8 cellular contexts compared by ENCODE assay signal in the genomic region with DNA sequence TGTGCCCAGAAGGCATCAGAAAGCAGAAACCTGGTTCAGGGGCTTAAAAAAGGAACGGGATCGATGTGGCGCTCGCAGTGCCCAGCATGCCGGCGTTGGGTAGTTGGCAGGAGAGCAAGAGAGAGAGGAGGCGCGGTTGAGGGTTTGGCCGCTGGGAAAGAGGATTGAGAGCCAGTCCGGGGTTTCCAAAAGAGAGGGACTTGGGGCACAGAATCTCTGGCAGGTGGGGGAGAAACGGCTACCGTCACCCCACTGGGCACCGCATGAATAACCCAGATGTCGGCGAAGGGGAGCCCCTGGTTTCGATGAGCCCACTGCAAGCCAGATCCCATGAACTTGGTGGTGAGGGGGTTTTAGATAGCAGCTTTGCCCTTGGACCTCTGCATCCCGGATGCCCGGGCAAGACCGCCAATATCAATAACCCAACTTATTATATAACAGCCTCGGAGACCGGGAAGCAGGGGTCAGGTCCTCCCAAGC.
DNase-seq lines count a peak whose midpoint lies in the region; ATAC-seq and TF ChIP-seq lines count a peak whose summit lies in the region.

No MANE protein-coding gene starts in this region.

- H3K4me1 Mint-ChIP-seq in activated naive CD8-positive, alpha-beta T cell (ENCODE audit: low read depth): peaks cover 37% of the 10 kb centered on the region

- H3K4me1 ChIP-seq in skeletal muscle tissue (ENCODE audit: control insufficient read depth in 3 of 3, insufficient read depth in 3 of 3, low read length in 3 of 3): peaks cover 30 to 45% (median 43%) of the 10 kb centered on the region in 3 donors

- POLR2A ChIA-PET in AG04450 (lab: Yijun Ruan, JAX): interaction anchor here (0.7 to 2.1 kb wide), 3 partner anchors 81 to 350 kb away, joined by 3 to 19 read pairs (median 3); partner anchors contain the start of gene SSBP3

- no peaks in the 10 kb centered on the region for H3K36me3 ChIP-seq in H7 (replicated peaks; ENCODE audit: control insufficient read depth, insufficient read depth, low read length)
- no peaks in the 10 kb centered on the region for H3K36me3 ChIP-seq in skeletal muscle tissue (ENCODE audit: control insufficient read depth in 3 of 3, insufficient read depth in 3 of 3, low read length in 3 of 3)

- peak overlapping the region; percentile 75 to 91 (median 84) for H3K9ac ChIP-seq in skeletal muscle tissue (ENCODE audit: low read depth in 1 of 3, low read length in 3 of 3)

- H3K9me3 ChIP-seq in AG04450 (ENCODE audit: control insufficient read depth, insufficient read depth, low read length) (no peaks in the 10 kb centered on the region), skeletal muscle tissue (ENCODE audit: control insufficient read depth in 3 of 3, low read length in 3 of 3) (no peaks in the 10 kb centered on the region)

- H3K27me3 Mint-ChIP-seq in activated naive CD8-positive, alpha-beta T cell: no peaks in the 10 kb centered on the region

- H3K36me3 Mint-ChIP-seq in activated naive CD8-positive, alpha-beta T cell: no peaks in the 10 kb centered on the region

- H3K4me3 Mint-ChIP-seq in activated naive CD8-positive, alpha-beta T cell: peak overlapping the region; percentile 85

- H3K27ac Mint-ChIP-seq in activated naive CD8-positive, alpha-beta T cell: peak overlapping the region; percentile 55

- no peaks in the 10 kb centered on the region for H3K9me3 Mint-ChIP-seq in activated naive CD8-positive, alpha-beta T cell (ENCODE audit: low read depth)

- no peak for TF ChIP-seq CTCF in AG04450 (IDR thresholded peaks at IDR 0.05; ENCODE audit: low read depth, low read length)

- ATAC-seq in HG02623 (IDR thresholded peaks at IDR 0.05; ENCODE audit: unreplicated experiment): no peak

- H3K27me3 ChIP-seq in AG04450 (ENCODE audit: control insufficient read depth, insufficient read depth, low read length): no peaks in the 10 kb centered on the region
- H3K27me3 ChIP-seq in H7 (ENCODE audit: control insufficient read depth, insufficient read depth, low read length): peaks cover 11% of the 10 kb centered on the region
- H3K27me3 ChIP-seq in skeletal muscle tissue (ENCODE audit: control insufficient read depth in 3 of 3, insufficient read depth in 3 of 3, low read length in 3 of 3): no peaks in the 10 kb centered on the region

- H3K27ac ChIP-seq in AG04450 (ENCODE audit: low read depth, low read length) (peak overlapping the region; percentile 39), skeletal muscle tissue (ENCODE audit: low read depth, low read length) (peak overlapping the region; percentile 97)

- CTCF ChIA-PET in AG04450 (lab: Charles Lee): interaction anchor here (0.6 to 3.2 kb wide), 11 partner anchors 11 to 619 kb away, joined by 3 to 22 read pairs (median 4); partner anchors contain the start of gene ACOT11

- H3K4me3 ChIP-seq in AG04450 (ENCODE audit: low read depth, low read length) (peak overlapping the region; percentile 38), H7 (ENCODE audit: insufficient read depth, low read depth, low read length) (peak overlapping the region; percentile 28), skeletal muscle tissue (ENCODE audit: low read length in 3 of 3) (peak overlapping the region; percentile 61 to 80 (median 68))

- no peak for DNase-seq in AG04450 (ENCODE audit: low read depth, low spot score)
- peak; percentile 62 for DNase-seq in H7
- DNase-seq in hypothalamus (lab: John Stamatoyannopoulos, UW): peak in 39 of 51 donors; percentile 23 to 84 (median 51)
- no peak for DNase-seq in NCI-H2171 treated with DMSO at 0.1 percent for 48 hours (lab: John Stamatoyannopoulos, UW)
- no peak for DNase-seq in DMS153 treated with DMSO at 0.1 percent for 48 hours (lab: John Stamatoyannopoulos, UW; ENCODE audit: unreplicated experiment)

Comparison
In these comparisons a context has a peak if more than half of its experiments do, and no peak if none do; other contexts are left out.
1. DNase-seq: peak in H7 (single experiment) and hypothalamus (39 of 51); none in AG04450 (single experiment), NCI-H2171 treated with DMSO at 0.1 percent for 48 hours (single experiment) and DMS153 treated with DMSO at 0.1 percent for 48 hours (single experiment).
2. Peak in every context shown above with its lines, with median percentiles within 50 percentile points of each other: H3K4me3 ChIP-seq.